ENCODE assay signal across 18 cellular contexts in genomic region chr4:164239976-164240375, GRCh38.
DNase-seq lines count a peak whose midpoint lies in the region; ATAC-seq, FAIRE-seq and TF ChIP-seq lines count a peak whose summit lies in the region.
"Had no signal": no experiment of that assay in that cellular context is flagged by ENCODE, and none has a peak within 500 bp of the region (broad histone marks: within the 10 kb centered on the region; RNA-seq: fewer than 3 reads in every experiment).

No MANE protein-coding gene starts in this region.

- H3K27me3 Mint-ChIP-seq in astrocyte (ENCODE audit: low read depth, unreplicated experiment): no peaks in the 10 kb centered on the region

- no peaks in the 10 kb centered on the region for H3K4me1 ChIP-seq in astrocyte (ENCODE audit: insufficient read depth, low read length)
- H3K4me1 ChIP-seq: HAP-1 had no signal

- H3K36me3 ChIP-seq in astrocyte (ENCODE audit: insufficient read depth, low read length): no peaks in the 10 kb centered on the region
- H3K36me3 ChIP-seq: HAP-1 had no signal

- FAIRE-seq in astrocyte (lab: Jason Lieb, UNC): no peak
- FAIRE-seq: G401.6, GM12892, H1 had no signal

- H3K27me3 ChIP-seq in astrocyte (ENCODE audit: insufficient read depth, low read length): no peaks in the 10 kb centered on the region

- ATAC-seq in GM21526 (IDR thresholded peaks at IDR 0.05; ENCODE audit: low FRiP score, unreplicated experiment): no peak
- no peak for ATAC-seq in HG03196 (IDR thresholded peaks at IDR 0.05; ENCODE audit: unreplicated experiment)
- ATAC-seq: CD8-positive, alpha-beta T cell had no signal

- peak; percentile 0 for DNase-seq in DMS53 (lab: John Stamatoyannopoulos, UW)
- DNase-seq in DMS53 treated with DMSO at 0.1 percent for 48 hours (lab: John Stamatoyannopoulos, UW; ENCODE audit: unreplicated experiment): no peak
- DNase-seq in astrocyte (ENCODE audit: low read depth): peak; percentile 7
- peak; percentile 47 for DNase-seq in choroid plexus epithelial cell (ENCODE audit: low read depth)
- peak; percentile 68 for DNase-seq in renal cortical epithelial cell (ENCODE audit: low read depth)
- no peak for DNase-seq in COLO829 (ENCODE audit: low spot score)
- DNase-seq: Caco-2; CD8-positive, alpha-beta T cell; DMS79 treated with DMSO at 0.1 percent for 48 hours; EL had no signal

- no peak overlapping the region for H3K4me2 ChIP-seq in astrocyte (ENCODE audit: low read length)

- H2AFZ ChIP-seq in astrocyte (ENCODE audit: low read depth, low read length): no peak overlapping the region

- H3K27ac ChIP-seq in astrocyte (ENCODE audit: low read depth, low read length): no peak overlapping the region
- H3K27ac ChIP-seq: 22Rv1 had no signal

- no peak overlapping the region for H3K4me3 ChIP-seq in astrocyte (ENCODE audit: insufficient read depth, low read depth, low read length)
- no peak overlapping the region for H3K4me3 ChIP-seq in choroid plexus epithelial cell (ENCODE audit: low read depth, low read length)
- H3K4me3 ChIP-seq: HAP-1 had no signal

- no peak overlapping the region for H3K9ac ChIP-seq in astrocyte (ENCODE audit: low read length)

- H3K36me3 Mint-ChIP-seq in astrocyte (ENCODE audit: low read depth, unreplicated experiment): no peaks in the 10 kb centered on the region
- H3K36me3 Mint-ChIP-seq: CD14-positive monocyte; CD8-positive, alpha-beta T cell had no signal

- no peak overlapping the region for H3K4me3 Mint-ChIP-seq in astrocyte (ENCODE audit: unreplicated experiment)
- H3K4me3 Mint-ChIP-seq: CD14-positive monocyte; CD8-positive, alpha-beta T cell had no signal

- no peaks in the 10 kb centered on the region for H4K20me1 ChIP-seq in astrocyte (ENCODE audit: insufficient read depth, low read length)

- H3K9me3 Mint-ChIP-seq in astrocyte (ENCODE audit: unreplicated experiment): no peaks in the 10 kb centered on the region

- H3K9me3 ChIP-seq in astrocyte (ENCODE audit: insufficient read depth, low read depth, low read length): no peaks in the 10 kb centered on the region
- H3K9me3 ChIP-seq: Caco-2 had no signal

- no peak for TF ChIP-seq CTCF in astrocyte (IDR thresholded peaks at IDR 0.05; ENCODE audit: insufficient read depth, low read depth, low read length)
- TF ChIP-seq CTCF in choroid plexus epithelial cell (conservative IDR thresholded peaks at IDR 0.05; ENCODE audit: low read depth, low read length): no peak

- no peaks in the 10 kb centered on the region for H3K79me2 ChIP-seq in astrocyte (ENCODE audit: insufficient read depth, low read length)

- no peaks in the 10 kb centered on the region for H3K4me1 Mint-ChIP-seq in astrocyte (ENCODE audit: low read depth, unreplicated experiment)
- H3K4me1 Mint-ChIP-seq: CD14-positive monocyte had no signal

- no peak overlapping the region for H3K27ac Mint-ChIP-seq in astrocyte (ENCODE audit: unreplicated experiment)
- H3K27ac Mint-ChIP-seq: CD14-positive monocyte; CD8-positive, alpha-beta T cell had no signal

Comparison
In these comparisons a context has a peak if more than half of its experiments do, and no peak if none do; other contexts are left out.
1. DNase-seq: peak in DMS53 (single experiment), astrocyte (single experiment), choroid plexus epithelial cell (single experiment) and renal cortical epithelial cell (single experiment); none in DMS53 treated with DMSO at 0.1 percent for 48 hours (single experiment) and COLO829 (single experiment).